ENCODE assay signal across 18 cellular contexts in genomic region chr4:128560754-128561495, GRCh38.
DNase-seq lines count a peak whose midpoint lies in the region; ATAC-seq and TF ChIP-seq lines count a peak whose summit lies in the region.
"Had no signal": no experiment of that assay in that cellular context is flagged by ENCODE, and none has a peak within 500 bp of the region (broad histone marks: within the 10 kb centered on the region; RNA-seq: fewer than 3 reads in every experiment).

No MANE protein-coding gene starts in this region.

- no peak for DNase-seq in left ventricle myocardium inferior
- no peak for DNase-seq in heart right ventricle
- DNase-seq in WERI-Rb-1, result peak; percentile 37
- no peak for DNase-seq in lower lobe of right lung
- no peak for DNase-seq in activated CD8-positive, alpha-beta memory T cell treated with anti-CD3 and anti-CD28 coated beads, Interleukin-2, amount 10 ng/mL, durations not matched to agents 7 days and 5 days
- DNase-seq: activated CD4-positive, alpha-beta T cell treated with anti-CD3 and anti-CD28 coated beads, Interleukin-2, amount 10 ng/mL, durations not matched to agents 7 days and 5 days; cerebellar nuclear complex; erythroblast; Kasumi-1; left lung; NCI-H2029; NCI-H526 treated with DMSO at 0.1 percent for 48 hours; RPMI8226; stimulated activated naive CD4-positive, alpha-beta T cell had no signal

- H3K27ac ChIP-seq in left ventricle myocardium inferior (replicated peaks), result peak overlapping the region; percentile 22
- peak overlapping the region in 1 of 10 donors; percentile 2 for H3K27ac ChIP-seq in heart right ventricle
- H3K27ac ChIP-seq in WERI-Rb-1, result no peak overlapping the region
- peak overlapping the region; percentile 34 for H3K27ac ChIP-seq in lower lobe of right lung

- peaks cover 11% of the 10 kb centered on the region for H3K27me3 Mint-ChIP-seq in activated CD8-positive, alpha-beta memory T cell treated with anti-CD3 and anti-CD28 coated beads, Interleukin-2, amount 10 ng/mL, durations not matched to agents 7 days and 5 days

- H3K27me3 ChIP-seq in left ventricle myocardium inferior (ENCODE audit: low read depth) (no peaks in the 10 kb centered on the region), heart right ventricle (no peaks in the 10 kb centered on the region), WERI-Rb-1 (ENCODE audit: insufficient read depth, low read depth, severe bottlenecking) (no peaks in the 10 kb centered on the region), lower lobe of right lung (ENCODE audit: low read depth) (no peaks in the 10 kb centered on the region)
- H3K27me3 ChIP-seq: left lung had no signal

- H3K4me1 ChIP-seq in left ventricle myocardium inferior (peaks cover 6% of the 10 kb centered on the region), heart right ventricle (peaks cover 0 to 21% (median 6%) of the 10 kb centered on the region in 9 donors), lower lobe of right lung (peaks cover 10% of the 10 kb centered on the region)

- CTCF ChIA-PET in activated CD8-positive, alpha-beta memory T cell treated with anti-CD3 and anti-CD28 coated beads, Interleukin-2, amount 10 ng/mL, durations not matched to agents 7 days and 5 days (lab: Charles Lee), result no interaction called here

- H3K4me3 ChIP-seq in left ventricle myocardium inferior, result no peak overlapping the region
- H3K4me3 ChIP-seq in heart right ventricle, result no peak overlapping the region
- H3K4me3 ChIP-seq in WERI-Rb-1 (ENCODE audit: low read depth, low read length), result no peak overlapping the region
- H3K4me3 ChIP-seq in lower lobe of right lung, result no peak overlapping the region
- H3K4me3 ChIP-seq: left lung had no signal

- no peaks in the 10 kb centered on the region for H3K4me1 Mint-ChIP-seq in activated CD8-positive, alpha-beta memory T cell treated with anti-CD3 and anti-CD28 coated beads, Interleukin-2, amount 10 ng/mL, durations not matched to agents 7 days and 5 days
- H3K4me1 Mint-ChIP-seq: activated CD4-positive, alpha-beta T cell treated with anti-CD3 and anti-CD28 coated beads, Interleukin-2, amount 10 ng/mL, durations not matched to agents 7 days and 5 days had no signal

- H3K9me3 ChIP-seq in left ventricle myocardium inferior (replicated peaks) (no peaks in the 10 kb centered on the region), heart right ventricle (no peaks in the 10 kb centered on the region), WERI-Rb-1 (ENCODE audit: severe bottlenecking) (no peaks in the 10 kb centered on the region), lower lobe of right lung (no peaks in the 10 kb centered on the region)
- H3K9me3 ChIP-seq: left lung had no signal

- H3K4me3 Mint-ChIP-seq in activated CD8-positive, alpha-beta memory T cell treated with anti-CD3 and anti-CD28 coated beads, Interleukin-2, amount 10 ng/mL, durations not matched to agents 7 days and 5 days, result no peak overlapping the region
- H3K4me3 Mint-ChIP-seq: activated CD4-positive, alpha-beta T cell treated with anti-CD3 and anti-CD28 coated beads, Interleukin-2, amount 10 ng/mL, durations not matched to agents 7 days and 5 days; natural killer cell treated with Interleukin-12 subunit alpha and Interleukin-12 subunit beta and Interleukin-15 and Interleukin-18, amount 100 ng/mL, for 72 hours had no signal

- no peak overlapping the region for H3K27ac Mint-ChIP-seq in activated CD8-positive, alpha-beta memory T cell treated with anti-CD3 and anti-CD28 coated beads, Interleukin-2, amount 10 ng/mL, durations not matched to agents 7 days and 5 days
- H3K27ac Mint-ChIP-seq: activated CD4-positive, alpha-beta T cell treated with anti-CD3 and anti-CD28 coated beads, Interleukin-2, amount 10 ng/mL, durations not matched to agents 7 days and 5 days; natural killer cell treated with Interleukin-12 subunit alpha and Interleukin-12 subunit beta and Interleukin-15 and Interleukin-18, amount 100 ng/mL, for 72 hours had no signal

- H3K9me3 Mint-ChIP-seq in activated CD8-positive, alpha-beta memory T cell treated with anti-CD3 and anti-CD28 coated beads, Interleukin-2, amount 10 ng/mL, durations not matched to agents 7 days and 5 days (ENCODE audit: low read depth), result no peaks in the 10 kb centered on the region
- H3K9me3 Mint-ChIP-seq: activated CD4-positive, alpha-beta T cell treated with anti-CD3 and anti-CD28 coated beads, Interleukin-2, amount 10 ng/mL, durations not matched to agents 7 days and 5 days; natural killer cell treated with Interleukin-12 subunit alpha and Interleukin-12 subunit beta and Interleukin-15 and Interleukin-18, amount 100 ng/mL, for 72 hours had no signal

- WGBS in heart right ventricle, 2 donors, result 50 to 51% methylated on average over 6 of the region's 6 CpGs

- ATAC-seq in heart right ventricle (no peak), lower lobe of right lung (peak in 1 of 2 donors; percentile 13), GM19397 (IDR thresholded peaks at IDR 0.05; ENCODE audit: unreplicated experiment) (no peak), GM21360 (IDR thresholded peaks at IDR 0.05; ENCODE audit: unreplicated experiment) (no peak), GM21381 (IDR thresholded peaks at IDR 0.05; ENCODE audit: unreplicated experiment) (no peak)
- ATAC-seq in activated CD8-positive, alpha-beta memory T cell treated with anti-CD3 and anti-CD28 coated beads, Interleukin-2, amount 10 ng/mL, durations not matched to agents 7 days and 5 days, result no peak
- ATAC-seq: left lung; natural killer cell treated with Interleukin-12 subunit alpha and Interleukin-12 subunit beta and Interleukin-15 and Interleukin-18, amount 100 ng/mL, for 72 hours had no signal

- TF ChIP-seq CTCF in left ventricle myocardium inferior (IDR thresholded peaks at IDR 0.05; ENCODE audit: borderline replicate concordance) (no peak), heart right ventricle (IDR thresholded peaks at IDR 0.05) (no peak), WERI-Rb-1 (IDR thresholded peaks at IDR 0.05; ENCODE audit: low read depth, low read length) (no peak), lower lobe of right lung (IDR thresholded peaks at IDR 0.05) (no peak)

- H3K36me3 Mint-ChIP-seq in activated CD8-positive, alpha-beta memory T cell treated with anti-CD3 and anti-CD28 coated beads, Interleukin-2, amount 10 ng/mL, durations not matched to agents 7 days and 5 days, result no peaks in the 10 kb centered on the region
- H3K36me3 Mint-ChIP-seq: natural killer cell treated with Interleukin-12 subunit alpha and Interleukin-12 subunit beta and Interleukin-15 and Interleukin-18, amount 100 ng/mL, for 72 hours had no signal

- H3K36me3 ChIP-seq in left ventricle myocardium inferior (no peaks in the 10 kb centered on the region), heart right ventricle (no peaks in the 10 kb centered on the region), WERI-Rb-1 (no peaks in the 10 kb centered on the region), lower lobe of right lung (no peaks in the 10 kb centered on the region)
- H3K36me3 ChIP-seq: left lung had no signal

- intact Hi-C loops in left ventricle myocardium inferior (cut with micrococcal nuclease), result no loop called here
- intact Hi-C loops in heart right ventricle (cut with DNase I), result loop anchor here in 5 of 10 donors (5.0 to 10.0 kb wide), 6 partner anchors 244 to 304 kb away; partner anchors contain the start of genes JADE1 (in 2 of the 5) and PGRMC2 (in 1 of the 5)
- intact Hi-C loops in lower lobe of right lung (cut with DNase I), result no loop called here
